Comparison of ENCODE assay signal across 1 cellular context in the genomic region with DNA sequence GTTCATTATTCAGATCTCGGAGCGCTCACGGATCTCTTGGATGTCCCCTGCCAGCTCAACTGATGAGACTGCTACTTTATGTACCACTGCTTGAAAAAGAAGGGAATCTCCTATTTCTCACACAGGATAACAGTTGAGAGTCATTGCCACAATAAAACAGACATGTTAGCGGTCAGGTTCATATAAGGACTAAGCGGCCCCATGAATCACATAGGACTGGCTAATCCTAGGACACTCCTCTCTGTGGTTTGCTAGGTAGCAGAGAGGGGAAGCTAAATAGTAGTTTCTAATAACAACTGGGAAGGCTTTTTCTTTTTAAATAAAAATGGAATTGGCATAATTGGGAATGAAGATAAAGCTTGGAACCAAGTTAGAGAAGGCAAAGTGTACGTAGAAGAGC.
TF ChIP-seq lines count a peak whose summit lies in the region.

No MANE protein-coding gene starts in this region.

TF ChIP-seq in HCT116, 20 proteins besides CTCF, POLR2A, EP300 and RAD21 (continued from another document):
- no peak for TF ChIP-seq ELF1 (IDR thresholded peaks at IDR 0.05; ENCODE audit: borderline replicate concordance, low read depth)
- TF ChIP-seq CBX3 (IDR thresholded peaks at IDR 0.05; ENCODE audit: low read depth) = no peak
- no peak for TF ChIP-seq EGR1 (IDR thresholded peaks at IDR 0.05; ENCODE audit: low read depth)
- no peak for TF ChIP-seq YY1 (IDR thresholded peaks at IDR 0.05; ENCODE audit: extremely low read depth, insufficient replicate concordance, low read depth, low read length)
- TF ChIP-seq JUND (IDR thresholded peaks at IDR 0.05) = no peak
- TF ChIP-seq POLR2AphosphoS5 (IDR thresholded peaks at IDR 0.05; ENCODE audit: low read depth, low read length) = no peak
- TF ChIP-seq, protein P1, sequence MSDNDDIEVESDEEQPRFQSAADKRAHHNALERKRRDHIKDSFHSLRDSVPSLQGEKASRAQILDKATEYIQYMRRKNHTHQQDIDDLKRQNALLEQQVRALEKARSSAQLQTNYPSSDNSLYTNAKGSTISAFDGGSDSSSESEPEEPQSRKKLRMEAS (IDR thresholded peaks at IDR 0.05) = no peak
- TF ChIP-seq SIN3A (IDR thresholded peaks at IDR 0.05; ENCODE audit: low read depth) = no peak
- no peak for TF ChIP-seq SRF (IDR thresholded peaks at IDR 0.05; ENCODE audit: low read depth)
- TF ChIP-seq FOSL1 (IDR thresholded peaks at IDR 0.05; ENCODE audit: low read depth) = no peak
- TF ChIP-seq, protein P2, sequence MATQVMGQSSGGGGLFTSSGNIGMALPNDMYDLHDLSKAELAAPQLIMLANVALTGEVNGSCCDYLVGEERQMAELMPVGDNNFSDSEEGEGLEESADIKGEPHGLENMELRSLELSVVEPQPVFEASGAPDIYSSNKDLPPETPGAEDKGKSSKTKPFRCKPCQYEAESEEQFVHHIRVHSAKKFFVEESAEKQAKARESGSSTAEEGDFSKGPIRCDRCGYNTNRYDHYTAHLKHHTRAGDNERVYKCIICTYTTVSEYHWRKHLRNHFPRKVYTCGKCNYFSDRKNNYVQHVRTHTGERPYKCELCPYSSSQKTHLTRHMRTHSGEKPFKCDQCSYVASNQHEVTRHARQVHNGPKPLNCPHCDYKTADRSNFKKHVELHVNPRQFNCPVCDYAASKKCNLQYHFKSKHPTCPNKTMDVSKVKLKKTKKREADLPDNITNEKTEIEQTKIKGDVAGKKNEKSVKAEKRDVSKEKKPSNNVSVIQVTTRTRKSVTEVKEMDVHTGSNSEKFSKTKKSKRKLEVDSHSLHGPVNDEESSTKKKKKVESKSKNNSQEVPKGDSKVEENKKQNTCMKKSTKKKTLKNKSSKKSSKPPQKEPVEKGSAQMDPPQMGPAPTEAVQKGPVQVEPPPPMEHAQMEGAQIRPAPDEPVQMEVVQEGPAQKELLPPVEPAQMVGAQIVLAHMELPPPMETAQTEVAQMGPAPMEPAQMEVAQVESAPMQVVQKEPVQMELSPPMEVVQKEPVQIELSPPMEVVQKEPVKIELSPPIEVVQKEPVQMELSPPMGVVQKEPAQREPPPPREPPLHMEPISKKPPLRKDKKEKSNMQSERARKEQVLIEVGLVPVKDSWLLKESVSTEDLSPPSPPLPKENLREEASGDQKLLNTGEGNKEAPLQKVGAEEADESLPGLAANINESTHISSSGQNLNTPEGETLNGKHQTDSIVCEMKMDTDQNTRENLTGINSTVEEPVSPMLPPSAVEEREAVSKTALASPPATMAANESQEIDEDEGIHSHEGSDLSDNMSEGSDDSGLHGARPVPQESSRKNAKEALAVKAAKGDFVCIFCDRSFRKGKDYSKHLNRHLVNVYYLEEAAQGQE (IDR thresholded peaks at IDR 0.05; ENCODE audit: low read depth) = no peak
